Comparison of ENCODE assay signal across 13 cellular contexts in genomic region chr19:13038306-13039210, GRCh38. TPM values are rescaled to one million over a fixed set of nuclear protein-coding genes. Genes with fewer than 3 reads are reported as not detected.
A peak's percentile ranks its signal among the peaks of the same experiment; 100 is the strongest.
DNase-seq lines count a peak whose midpoint lies in the region; ATAC-seq, FAIRE-seq and TF ChIP-seq lines count a peak whose summit lies in the region.
"Had no signal": no experiment of that assay in that cellular context is flagged by ENCODE, and none has a peak within 500 bp of the region (broad histone marks: within the 10 kb centered on the region; RNA-seq: fewer than 3 reads in every experiment).

No MANE protein-coding gene starts in this region.

- H3K4me1 ChIP-seq in astrocyte (ENCODE audit: insufficient read depth, low read length) (peaks cover 47% of the 10 kb centered on the region), thoracic aorta (ENCODE audit: control insufficient read depth in 1 of 2, low read depth in 2 of 2) (peaks cover 69 to 100% of the 10 kb centered on the region in 2 donors), left lung (peaks cover 59 to 87% of the 10 kb centered on the region in 2 donors)

- H3K4me3 Mint-ChIP-seq in HFFc6 = no peak overlapping the region; the same call in 1 of the 2 replicates
- no peak overlapping the region for H3K4me3 Mint-ChIP-seq in astrocyte (ENCODE audit: unreplicated experiment)
- H3K4me3 Mint-ChIP-seq in activated T-helper 1 cell treated with anti-CD3 and anti-CD28 coated beads, Interleukin-12 subunit alpha, Interleukin-12 subunit beta, Interleukin-2, Interleukin-4 antibody, amounts not matched to agents 30 ng/mL and 10 ng/mL and 1 ng/mL, durations not matched to agents 14 hours and 24 hours and 36 hours = no peak overlapping the region
- H3K4me3 Mint-ChIP-seq: activated naive CD8-positive, alpha-beta T cell treated with anti-CD3 and anti-CD28 coated beads, Interleukin-2, amount 10 ng/mL, durations not matched to agents 7 days and 5 days; stimulated activated naive CD8-positive, alpha-beta T cell treated with anti-CD3 and anti-CD28 coated beads, Interleukin-15, Interleukin-2, amounts not matched to agents 100 ng/mL and 50 ng/mL, for 24 hours had no signal

- no peak overlapping the region for H2AFZ ChIP-seq in astrocyte (ENCODE audit: low read depth, low read length)

- ATAC-seq in left lobe of liver (peak; percentile 61), thoracic aorta (ENCODE audit: insufficient number of reproducible peaks, low FRiP score, low read depth) (no peak), HG03442 (IDR thresholded peaks at IDR 0.05; ENCODE audit: unreplicated experiment) (no peak), left lung (no peak), GM21515 (IDR thresholded peaks at IDR 0.05; ENCODE audit: unreplicated experiment) (no peak)

- H3K27me3 ChIP-seq in astrocyte (ENCODE audit: insufficient read depth, low read length) (no peaks in the 10 kb centered on the region), thoracic aorta (replicated peaks; ENCODE audit: insufficient read depth) (no peaks in the 10 kb centered on the region), left lung (no peaks in the 10 kb centered on the region)

- no peak for FAIRE-seq in astrocyte (lab: Jason Lieb, UNC)

- H3K36me3 Mint-ChIP-seq in HFFc6 (ENCODE audit: low read depth) (peaks cover 37% of the 10 kb centered on the region), astrocyte (ENCODE audit: low read depth, unreplicated experiment) (peaks cover 3% of the 10 kb centered on the region)
- H3K36me3 Mint-ChIP-seq in activated T-helper 1 cell treated with anti-CD3 and anti-CD28 coated beads, Interleukin-12 subunit alpha, Interleukin-12 subunit beta, Interleukin-2, Interleukin-4 antibody, amounts not matched to agents 30 ng/mL and 10 ng/mL and 1 ng/mL, durations not matched to agents 14 hours and 24 hours and 36 hours (ENCODE audit: low read depth) = no peaks in the 10 kb centered on the region
- H3K36me3 Mint-ChIP-seq: activated naive CD8-positive, alpha-beta T cell treated with anti-CD3 and anti-CD28 coated beads, Interleukin-2, amount 10 ng/mL, durations not matched to agents 7 days and 5 days had no signal

- DNase-seq in HFFc6 (no peak), astrocyte (ENCODE audit: low read depth) (no peak), left lobe of liver (ENCODE audit: low spot score) (peak; percentile 67), thoracic aorta (ENCODE audit: low spot score) (no peak), left lung (no peak)
- DNase-seq in activated T-helper 1 cell treated with anti-CD3 and anti-CD28 coated beads, Interleukin-12 subunit alpha, Interleukin-12 subunit beta, Interleukin-2, Interleukin-4 antibody, amounts not matched to agents 30 ng/mL and 10 ng/mL and 1 ng/mL, durations not matched to agents 14 hours and 24 hours and 36 hours (ENCODE audit: low spot score) = no peak
- DNase-seq: activated naive CD8-positive, alpha-beta T cell treated with anti-CD3 and anti-CD28 coated beads, Interleukin-2, amount 10 ng/mL, durations not matched to agents 7 days and 5 days; mesendoderm; NCI-H1417; SHP77 treated with DMSO at 0.1 percent for 48 hours had no signal

- H3K79me2 ChIP-seq in astrocyte (ENCODE audit: insufficient read depth, low read length) = peaks cover 94% of the 10 kb centered on the region

- H3K4me3 ChIP-seq in astrocyte (ENCODE audit: insufficient read depth, low read depth, low read length) = no peak overlapping the region
- no peak overlapping the region for H3K4me3 ChIP-seq in thoracic aorta
- H3K4me3 ChIP-seq in left lung = no peak overlapping the region

- H3K9me3 Mint-ChIP-seq in HFFc6 = no peaks in the 10 kb centered on the region
- peaks cover 5% of the 10 kb centered on the region for H3K9me3 Mint-ChIP-seq in astrocyte (ENCODE audit: unreplicated experiment)
- no peaks in the 10 kb centered on the region for H3K9me3 Mint-ChIP-seq in activated T-helper 1 cell treated with anti-CD3 and anti-CD28 coated beads, Interleukin-12 subunit alpha, Interleukin-12 subunit beta, Interleukin-2, Interleukin-4 antibody, amounts not matched to agents 30 ng/mL and 10 ng/mL and 1 ng/mL, durations not matched to agents 14 hours and 24 hours and 36 hours
- H3K9me3 Mint-ChIP-seq: activated naive CD8-positive, alpha-beta T cell treated with anti-CD3 and anti-CD28 coated beads, Interleukin-2, amount 10 ng/mL, durations not matched to agents 7 days and 5 days; stimulated activated naive CD8-positive, alpha-beta T cell treated with anti-CD3 and anti-CD28 coated beads, Interleukin-15, Interleukin-2, amounts not matched to agents 100 ng/mL and 50 ng/mL, for 24 hours had no signal

- no peaks in the 10 kb centered on the region for H3K36me3 ChIP-seq in astrocyte (ENCODE audit: insufficient read depth, low read length)
- H3K36me3 ChIP-seq in thoracic aorta = no peaks in the 10 kb centered on the region
- no peaks in the 10 kb centered on the region for H3K36me3 ChIP-seq in left lung

- H3K9ac ChIP-seq in astrocyte (ENCODE audit: low read length) = peak overlapping the region; percentile 59

- TF ChIP-seq CTCF in HFFc6 (IDR thresholded peaks at IDR 0.05) = peak; percentile 33
- no peak for TF ChIP-seq CTCF in astrocyte (IDR thresholded peaks at IDR 0.05; ENCODE audit: insufficient read depth, low read depth, low read length)
- no peak for TF ChIP-seq CTCF in thoracic aorta (IDR thresholded peaks at IDR 0.05)
- TF ChIP-seq CTCF in left lung (IDR thresholded peaks at IDR 0.05) = no peak

- H3K27ac ChIP-seq in astrocyte (ENCODE audit: low read depth, low read length) = peak overlapping the region; percentile 87
- peak overlapping the region; percentile 98 to 99 for H3K27ac ChIP-seq in thoracic aorta
- peak overlapping the region in 1 of 2 donors; percentile 69 for H3K27ac ChIP-seq in left lung

- H3K27ac Mint-ChIP-seq in HFFc6 (peak overlapping the region; percentile 95), astrocyte (ENCODE audit: unreplicated experiment) (no peak overlapping the region)
- H3K27ac Mint-ChIP-seq in activated T-helper 1 cell treated with anti-CD3 and anti-CD28 coated beads, Interleukin-12 subunit alpha, Interleukin-12 subunit beta, Interleukin-2, Interleukin-4 antibody, amounts not matched to agents 30 ng/mL and 10 ng/mL and 1 ng/mL, durations not matched to agents 14 hours and 24 hours and 36 hours = no peak overlapping the region
- H3K27ac Mint-ChIP-seq: activated naive CD8-positive, alpha-beta T cell treated with anti-CD3 and anti-CD28 coated beads, Interleukin-2, amount 10 ng/mL, durations not matched to agents 7 days and 5 days; stimulated activated naive CD8-positive, alpha-beta T cell treated with anti-CD3 and anti-CD28 coated beads, Interleukin-15, Interleukin-2, amounts not matched to agents 100 ng/mL and 50 ng/mL, for 24 hours had no signal

- H3K27me3 Mint-ChIP-seq in HFFc6 (ENCODE audit: insufficient read depth) (peaks cover 2% of the 10 kb centered on the region; the same call in 1 of the 2 replicates), astrocyte (ENCODE audit: low read depth, unreplicated experiment) (peaks cover 56% of the 10 kb centered on the region)
- peaks cover 9% of the 10 kb centered on the region for H3K27me3 Mint-ChIP-seq in activated T-helper 1 cell treated with anti-CD3 and anti-CD28 coated beads, Interleukin-12 subunit alpha, Interleukin-12 subunit beta, Interleukin-2, Interleukin-4 antibody, amounts not matched to agents 30 ng/mL and 10 ng/mL and 1 ng/mL, durations not matched to agents 14 hours and 24 hours and 36 hours (ENCODE audit: insufficient read depth)
- H3K27me3 Mint-ChIP-seq: activated naive CD8-positive, alpha-beta T cell treated with anti-CD3 and anti-CD28 coated beads, Interleukin-2, amount 10 ng/mL, durations not matched to agents 7 days and 5 days; stimulated activated naive CD8-positive, alpha-beta T cell treated with anti-CD3 and anti-CD28 coated beads, Interleukin-15, Interleukin-2, amounts not matched to agents 100 ng/mL and 50 ng/mL, for 24 hours had no signal

- peaks cover 91% of the 10 kb centered on the region for H3K4me1 Mint-ChIP-seq in HFFc6 (ENCODE audit: low read depth)
- peaks cover 26% of the 10 kb centered on the region for H3K4me1 Mint-ChIP-seq in astrocyte (ENCODE audit: low read depth, unreplicated experiment)
- no peaks in the 10 kb centered on the region for H3K4me1 Mint-ChIP-seq in activated T-helper 1 cell treated with anti-CD3 and anti-CD28 coated beads, Interleukin-12 subunit alpha, Interleukin-12 subunit beta, Interleukin-2, Interleukin-4 antibody, amounts not matched to agents 30 ng/mL and 10 ng/mL and 1 ng/mL, durations not matched to agents 14 hours and 24 hours and 36 hours (ENCODE audit: low read depth)

- intact Hi-C loops in activated T-helper 1 cell treated with anti-CD3 and anti-CD28 coated beads, Interleukin-12 subunit alpha, Interleukin-12 subunit beta, Interleukin-2, Interleukin-4 antibody, amounts not matched to agents 30 ng/mL and 10 ng/mL and 1 ng/mL, durations not matched to agents 14 hours and 24 hours and 36 hours (cut with micrococcal nuclease) = no loop called here
- intact Hi-C loops in left lung (cut with DNase I) = no loop called here

- H3K4me2 ChIP-seq in astrocyte (ENCODE audit: low read length) = no peak overlapping the region

- H4K20me1 ChIP-seq in astrocyte (ENCODE audit: insufficient read depth, low read length) = peaks cover 23% of the 10 kb centered on the region

- H3K9me3 ChIP-seq in astrocyte (ENCODE audit: insufficient read depth, low read depth, low read length) (no peaks in the 10 kb centered on the region), thoracic aorta (no peaks in the 10 kb centered on the region), left lung (no peaks in the 10 kb centered on the region)

RNA-seq across cellular contexts. Expression of gene NFIX, which starts 43.3 kb away (rescaled TPM):
- total RNA-seq in HFFc6 (2021; fragmentation: NEBNext Ultra II Directional; extraction: Animal tissue kit (Norgen Biotek cat#: 25700)) = 100 to 1,000 TPM; 129 to 161 (median 142) TPM
- total RNA-seq in astrocyte (8.4 and 9.6 TPM in 2 replicates), left lobe of liver (41.4 TPM), thoracic aorta (100 to 1,000 TPM; 126 to 145 TPM), left lung (100 to 1,000 TPM; 166 to 237 TPM)
- 4.5 and 8.0 TPM in 2 replicates for total RNA-seq in activated T-helper 1 cell treated with anti-CD3 and anti-CD28 coated beads, Interleukin-12 subunit alpha, Interleukin-12 subunit beta, Interleukin-2, Interleukin-4 antibody, amounts not matched to agents 30 ng/mL and 10 ng/mL and 1 ng/mL, durations not matched to agents 14 hours and 24 hours and 36 hours
